Comparison of ENCODE assay signal across 24 cellular contexts in genomic region chr9:83533296-83533695, GRCh38.
"Had no signal": no experiment of that assay in that cellular context is flagged by ENCODE, and none has a peak within 500 bp of the region (broad histone marks: within the 10 kb centered on the region; RNA-seq: fewer than 3 reads in every experiment).

No MANE protein-coding gene starts in this region.

- DNase-seq: IMR-90, Karpas-422, KG1, NCI-H1092, NCI-H1105 treated with DMSO at 0.1 percent for 48 hours, NCI-H1417 treated with DMSO at 0.1 percent for 48 hours, NCI-H146, NCI-H187, NCI-H2029, NCI-H2081 treated with DMSO at 0.1 percent for 48 hours, NCI-H2171, NCI-H226, NCI-H446, NCI-H510A, NCI-H524 treated with DMSO at 0.1 percent for 48 hours, NCI-H69, NCI-H774, SHP77, SK-N-SH, SW 1271, T-cell had no signal

- H3K27ac ChIP-seq: RWPE1 had no signal

- H3K9me3 ChIP-seq: SK-N-SH had no signal

- H3K9ac ChIP-seq: SK-N-SH had no signal

- H3K9me2 ChIP-seq: SK-N-SH had no signal

- ATAC-seq: HepG2, Panc1, T-cell had no signal

- H3K4me2 ChIP-seq: SK-N-SH had no signal
